ENCODE assay signal across 8 cellular contexts in genomic region chr7:135645296-135645904, GRCh38. TPM values are rescaled to one million over a fixed set of nuclear protein-coding genes. Genes with fewer than 3 reads are reported as not detected.
DNase-seq lines count a peak whose midpoint lies in the region; ATAC-seq, FAIRE-seq and TF ChIP-seq lines count a peak whose summit lies in the region.

No MANE protein-coding gene starts in this region.

- intact Hi-C loops in right cardiac atrium (cut with DNase I) = loop anchor here in 3 of 4 donors (5.0 to 10.0 kb wide), 3 partner anchors 361 to 371 kb away; no protein-coding TSS in a partner anchor

- H3K27ac ChIP-seq in right cardiac atrium (ENCODE audit: low read length) = no peak overlapping the region

- 41% methylated on average over 6 of the region's 6 CpGs for WGBS in right cardiac atrium

- peaks cover 90% of the 10 kb centered on the region for H3K36me3 Mint-ChIP-seq in activated T-helper 17 cell treated with anti-CD3 and anti-CD28 coated beads, Interleukin-2, amount 50 U/mL, for 72 hours (ENCODE audit: low read depth)

- peak overlapping the region; percentile 9 for H3K27ac Mint-ChIP-seq in activated T-helper 17 cell treated with anti-CD3 and anti-CD28 coated beads, Interleukin-2, amount 50 U/mL, for 72 hours

- DNase-seq in AG10803 (ENCODE audit: low read depth) (peak; percentile 56), GM12892 (ENCODE audit: insufficient read length) (no peak), NCI-H2029 (lab: John Stamatoyannopoulos, UW) (peak; percentile 11), right cardiac atrium (no peak), stromal cell of bone marrow (ENCODE audit: low read depth) (peak; percentile 39)
- no peak for DNase-seq in stimulated activated CD4-positive, alpha-beta T cell treated with anti-CD3 and anti-CD28 coated beads, Interleukin-15, amount 100 ng/mL, for 24 hours

- no peaks in the 10 kb centered on the region for H3K27me3 Mint-ChIP-seq in activated T-helper 17 cell treated with anti-CD3 and anti-CD28 coated beads, Interleukin-2, amount 50 U/mL, for 72 hours

- FAIRE-seq in GM12892 (lab: Jason Lieb, UNC) = peak; percentile 17

- TF ChIP-seq CTCF in AG10803 (conservative IDR thresholded peaks at IDR 0.05; ENCODE audit: low read length) = peak; percentile 83

- no peak overlapping the region for H3K4me3 Mint-ChIP-seq in activated T-helper 17 cell treated with anti-CD3 and anti-CD28 coated beads, Interleukin-2, amount 50 U/mL, for 72 hours

- H3K4me1 ChIP-seq in right cardiac atrium (ENCODE audit: control insufficient read depth, insufficient read depth, low read length) = no peaks in the 10 kb centered on the region

- no peaks in the 10 kb centered on the region for H3K27me3 ChIP-seq in right cardiac atrium (ENCODE audit: control insufficient read depth, insufficient read depth)

- no peaks in the 10 kb centered on the region for H3K4me1 Mint-ChIP-seq in activated T-helper 17 cell treated with anti-CD3 and anti-CD28 coated beads, Interleukin-2, amount 50 U/mL, for 72 hours

- no peak for ATAC-seq in activated T-helper 17 cell treated with anti-CD3 and anti-CD28 coated beads, Interleukin-2, amount 50 U/mL, for 72 hours (replicated peaks)
- ATAC-seq in right cardiac atrium = peak; percentile 26 to 73
- no peak for ATAC-seq in HG03469 (IDR thresholded peaks at IDR 0.05; ENCODE audit: unreplicated experiment)

- H3K9me3 Mint-ChIP-seq in activated T-helper 17 cell treated with anti-CD3 and anti-CD28 coated beads, Interleukin-2, amount 50 U/mL, for 72 hours = no peaks in the 10 kb centered on the region

- H3K4me3 ChIP-seq in AG10803 (ENCODE audit: low read length) (no peak overlapping the region), right cardiac atrium (ENCODE audit: low read length) (no peak overlapping the region)

- TF ChIP-seq POLR2A in GM12892 (IDR thresholded peaks at IDR 0.05; ENCODE audit: low read depth, low read length) = no peak

- H3K9me3 ChIP-seq in right cardiac atrium (ENCODE audit: control insufficient read depth, low read length) = no peaks in the 10 kb centered on the region

RNA-seq across cellular contexts. Expression of gene STMP1, which starts 16.9 kb away (rescaled TPM):
- polyA plus RNA-seq in GM12892 (2012; ENCODE audit: missing spikeins) = 28.9 TPM
- total RNA-seq in activated T-helper 17 cell treated with anti-CD3 and anti-CD28 coated beads, Interleukin-2, amount 50 U/mL, for 72 hours = 10 to 100 TPM; 10.5 to 11.1 TPM
- total RNA-seq in right cardiac atrium = 10 to 100 TPM; 27.4 to 30.9 (median 28.7) TPM
- 30.8 TPM for polyA plus RNA-seq in right cardiac atrium

Comparison
In these comparisons a context has a peak if more than half of its experiments do, and no peak if none do; other contexts are left out.
1. DNase-seq: peak in AG10803 (single experiment), NCI-H2029 (single experiment) and stromal cell of bone marrow (single experiment); none in GM12892 (single experiment), right cardiac atrium (0 of 3) and stimulated activated CD4-positive, alpha-beta T cell treated with anti-CD3 and anti-CD28 coated beads, Interleukin-15, amount 100 ng/mL, for 24 hours (single experiment).
2. ATAC-seq: peak in right cardiac atrium (2 of 2); none in activated T-helper 17 cell treated with anti-CD3 and anti-CD28 coated beads, Interleukin-2, amount 50 U/mL, for 72 hours (single experiment) and HG03469 (single experiment).